Comparison of ENCODE assay signal across 8 cellular contexts in genomic region chr2:143901185-143901842, GRCh38.
DNase-seq lines count a peak whose midpoint lies in the region; ATAC-seq, FAIRE-seq and TF ChIP-seq lines count a peak whose summit lies in the region.

No MANE protein-coding gene starts in this region.

- no peak for DNase-seq in GM12892 (ENCODE audit: insufficient read length)
- DNase-seq in NOMO-1 treated with dmso at 0.1 percent for 144 hours (lab: John Stamatoyannopoulos, UW; ENCODE audit: unreplicated experiment) = peak; percentile 53
- peak; percentile 46 for DNase-seq in hepatic stellate cell (ENCODE audit: low spot score)
- no peak for DNase-seq in stimulated activated naive CD4-positive, alpha-beta T cell treated with Interleukin-2 at 50 U/mL for 16 hours (lab: John Stamatoyannopoulos, UW)
- DNase-seq in DMS53 (lab: John Stamatoyannopoulos, UW) = no peak
- no peak for DNase-seq in erythroblast (lab: John Stamatoyannopoulos, UW)
- no peak for DNase-seq in HuH-7.5 (ENCODE audit: low spot score)

- peak; percentile 48 for FAIRE-seq in GM12892 (lab: Jason Lieb, UNC)

- TF ChIP-seq POLR2A in GM12892 (IDR thresholded peaks at IDR 0.05; ENCODE audit: low read depth, low read length) = no peak
- no peak for TF ChIP-seq POLR2A in erythroblast (IDR thresholded peaks at IDR 0.05; ENCODE audit: low read length)

- peak; percentile 87 for ATAC-seq in HG02642 (IDR thresholded peaks at IDR 0.05; ENCODE audit: poor library complexity, unreplicated experiment)

Comparison
In these comparisons a context has a peak if more than half of its experiments do, and no peak if none do; other contexts are left out.
1. DNase-seq: peak in NOMO-1 treated with dmso at 0.1 percent for 144 hours (single experiment) and hepatic stellate cell (single experiment); none in GM12892 (single experiment), stimulated activated naive CD4-positive, alpha-beta T cell treated with Interleukin-2 at 50 U/mL for 16 hours (single experiment), DMS53 (single experiment), erythroblast (0 of 2) and HuH-7.5 (single experiment).